ENCODE assay signal across 8 cellular contexts in genomic region chr12:108568653-108569154, GRCh38. TPM values are rescaled to one million over a fixed set of nuclear protein-coding genes. Genes with fewer than 3 reads are reported as not detected.
DNase-seq lines count a peak whose midpoint lies in the region; ATAC-seq and FAIRE-seq lines count a peak whose summit lies in the region.

No MANE protein-coding gene starts in this region.

- no peak for FAIRE-seq in frontal cortex (lab: Jason Lieb, UNC)

- H2AFZ ChIP-seq in GM23248 = no peak overlapping the region

- H3K4me1 Mint-ChIP-seq in activated CD8-positive, alpha-beta T cell treated with anti-CD3 and anti-CD28 coated beads, Interleukin-2, amount 10 ng/mL, durations not matched to agents 7 days and 5 days (ENCODE audit: low read depth) = peaks cover 81% of the 10 kb centered on the region

- peaks cover 42% of the 10 kb centered on the region for H3F3A ChIP-seq in GM23248 (ENCODE audit: insufficient read depth)

- H3K9me3 Mint-ChIP-seq in activated CD8-positive, alpha-beta T cell treated with anti-CD3 and anti-CD28 coated beads, Interleukin-2, amount 10 ng/mL, durations not matched to agents 7 days and 5 days (ENCODE audit: insufficient read depth) = no peaks in the 10 kb centered on the region

- H3K4me3 ChIP-seq in mucosa of rectum (ENCODE audit: low read length in 2 of 2) (no peak overlapping the region), GM23248 (no peak overlapping the region)

- H3K9me3 ChIP-seq in mucosa of rectum (ENCODE audit: control insufficient read depth in 2 of 2, low read length in 2 of 2) (no peaks in the 10 kb centered on the region), GM23248 (ENCODE audit: low read depth) (no peaks in the 10 kb centered on the region)

- CTCF ChIA-PET in activated CD8-positive, alpha-beta T cell treated with anti-CD3 and anti-CD28 coated beads, Interleukin-2, amount 10 ng/mL, durations not matched to agents 7 days and 5 days (lab: Charles Lee) = interaction anchor here (1.0 to 19.8 kb wide), 10 partner anchors 9 to 382 kb away, joined by 3 to 574 read pairs (median 5); partner anchors contain the start of gene SELPLG

- DNase-seq in activated gamma-delta T cell treated with Interleukin-2 at 50 U/mL for 16 hours (peak; percentile 54), activated gamma-delta T cell (lab: John Stamatoyannopoulos, UW) (no peak), GM23248 (no peak), frontal cortex (ENCODE audit: low spot score in 2 of 2) (no peak), globus pallidus (ENCODE audit: low spot score) (no peak)
- peak; percentile 89 for DNase-seq in activated CD8-positive, alpha-beta T cell treated with anti-CD3 and anti-CD28 coated beads, Interleukin-2, amount 10 ng/mL, durations not matched to agents 7 days and 5 days

- peaks cover 14% of the 10 kb centered on the region for H3K79me2 ChIP-seq in GM23248 (ENCODE audit: insufficient read depth)

- peaks cover 55% of the 10 kb centered on the region for H3K36me3 Mint-ChIP-seq in activated CD8-positive, alpha-beta T cell treated with anti-CD3 and anti-CD28 coated beads, Interleukin-2, amount 10 ng/mL, durations not matched to agents 7 days and 5 days (ENCODE audit: low read depth)

- no peaks in the 10 kb centered on the region for H3K27me3 Mint-ChIP-seq in activated CD8-positive, alpha-beta T cell treated with anti-CD3 and anti-CD28 coated beads, Interleukin-2, amount 10 ng/mL, durations not matched to agents 7 days and 5 days (ENCODE audit: low read depth)

- peak overlapping the region; percentile 70 for H3K4me3 Mint-ChIP-seq in activated CD8-positive, alpha-beta T cell treated with anti-CD3 and anti-CD28 coated beads, Interleukin-2, amount 10 ng/mL, durations not matched to agents 7 days and 5 days

- POLR2A ChIA-PET in activated CD8-positive, alpha-beta T cell treated with anti-CD3 and anti-CD28 coated beads, Interleukin-2, amount 10 ng/mL, durations not matched to agents 7 days and 5 days (lab: Charles Lee) = interaction anchor here (1.3 to 5.0 kb wide), 5 partner anchors 49 to 67 kb away, joined by 6 to 43 read pairs (median 8); partner anchors contain the start of gene SELPLG

- no peaks in the 10 kb centered on the region for H3K27me3 ChIP-seq in mucosa of rectum (ENCODE audit: control insufficient read depth in 2 of 2, insufficient read depth in 2 of 2, low read length in 2 of 2)
- no peaks in the 10 kb centered on the region for H3K27me3 ChIP-seq in GM23248 (replicated peaks; ENCODE audit: insufficient read depth)

- peaks cover 19 to 36% of the 10 kb centered on the region in 2 donors for H3K4me1 ChIP-seq in mucosa of rectum (ENCODE audit: control insufficient read depth in 2 of 2, insufficient read depth in 2 of 2, low read length in 2 of 2)
- peaks cover 25% of the 10 kb centered on the region for H3K4me1 ChIP-seq in GM23248 (ENCODE audit: insufficient read depth)

- ATAC-seq in HG03520 (IDR thresholded peaks at IDR 0.05; ENCODE audit: unreplicated experiment) = peak; percentile 75
- peak; percentile 97 for ATAC-seq in activated CD8-positive, alpha-beta T cell treated with anti-CD3 and anti-CD28 coated beads, Interleukin-2, amount 10 ng/mL, durations not matched to agents 7 days and 5 days

- peak overlapping the region; percentile 97 for H3K27ac Mint-ChIP-seq in activated CD8-positive, alpha-beta T cell treated with anti-CD3 and anti-CD28 coated beads, Interleukin-2, amount 10 ng/mL, durations not matched to agents 7 days and 5 days

- H3K36me3 ChIP-seq in mucosa of rectum (ENCODE audit: control insufficient read depth in 2 of 2, insufficient read depth in 2 of 2, low read length in 2 of 2) (peaks cover 45 to 51% of the 10 kb centered on the region in 2 donors), GM23248 (ENCODE audit: low read depth) (peaks cover 31% of the 10 kb centered on the region)

- H4K20me1 ChIP-seq in GM23248 (ENCODE audit: insufficient read depth) = no peaks in the 10 kb centered on the region

- H3K4me2 ChIP-seq in GM23248 (ENCODE audit: unreplicated experiment) = no peak overlapping the region

- WGBS in GM23248 (ENCODE audit: low coverage in 1 of 2, low lambda C conversion rate in 2 of 2, missing lambda C conversion rate in 2 of 2), 2 experiments = 76 to 78% methylated on average over 9 of the region's 9 CpGs

- H3K27ac ChIP-seq in mucosa of rectum (ENCODE audit: low read depth in 2 of 2, low read length in 2 of 2) (peak overlapping the region; percentile 74 to 76), GM23248 (no peak overlapping the region)

- no peak overlapping the region for H3K9ac ChIP-seq in mucosa of rectum (ENCODE audit: low read depth in 1 of 2, low read length in 2 of 2)
- no peak overlapping the region for H3K9ac ChIP-seq in GM23248

- in situ Hi-C loops in GM23248 (cut with MboI) = loop anchor here (10.0 kb wide), 2 partner anchors 236 to 526 kb away; partner anchors contain the start of genes ALKBH2 and UNG

- H3K9me2 ChIP-seq in GM23248 (ENCODE audit: insufficient read depth) = no peaks in the 10 kb centered on the region

RNA-seq across cellular contexts. Expression of gene ISCU, which starts 6.3 kb away (rescaled TPM):
- 10 to 100 TPM; 58.5 to 59.5 TPM for total RNA-seq in activated CD8-positive, alpha-beta T cell treated with anti-CD3 and anti-CD28 coated beads, Interleukin-2, amount 10 ng/mL, durations not matched to agents 7 days and 5 days
- 145 and 159 TPM in 2 replicates for total RNA-seq in GM23248 (2014; rRNA removed; shearing (Covaris generic))
- 237 and 240 TPM in 2 replicates for polyA plus RNA-seq in GM23248 (2016; fragmentation: Nextera tagmentation; extraction: Ambion mirVana)
- total RNA-seq in frontal cortex = 40.8 TPM

RNA-seq across cellular contexts. Expression of gene SART3, which starts 7.7 kb away (rescaled TPM):
- total RNA-seq in activated CD8-positive, alpha-beta T cell treated with anti-CD3 and anti-CD28 coated beads, Interleukin-2, amount 10 ng/mL, durations not matched to agents 7 days and 5 days = 10 to 100 TPM; 67.9 to 76.9 TPM
- 29.7 and 34.0 TPM in 2 replicates for total RNA-seq in GM23248 (2014; rRNA removed; shearing (Covaris generic))
- polyA plus RNA-seq in GM23248 (2016; fragmentation: Nextera tagmentation; extraction: Ambion mirVana) = 20.5 and 20.8 TPM in 2 replicates
- total RNA-seq in frontal cortex = 63.6 TPM

RNA-seq across cellular contexts. Expression of gene TMEM119, which starts 29.2 kb away (rescaled TPM):
- total RNA-seq in activated CD8-positive, alpha-beta T cell treated with anti-CD3 and anti-CD28 coated beads, Interleukin-2, amount 10 ng/mL, durations not matched to agents 7 days and 5 days = not detected
- 58.6 and 93.2 TPM in 2 replicates for total RNA-seq in GM23248 (2014; rRNA removed; shearing (Covaris generic))
- polyA plus RNA-seq in GM23248 (2016; fragmentation: Nextera tagmentation; extraction: Ambion mirVana) = 55.5 and 58.1 TPM in 2 replicates
- 0.82 TPM for total RNA-seq in frontal cortex

RNA-seq across cellular contexts. Expression of gene FICD, which starts 53.6 kb away (rescaled TPM):
- total RNA-seq in activated CD8-positive, alpha-beta T cell treated with anti-CD3 and anti-CD28 coated beads, Interleukin-2, amount 10 ng/mL, durations not matched to agents 7 days and 5 days = 1 to 10 TPM; 4.6 to 5.2 TPM
- total RNA-seq in GM23248 (2014; rRNA removed; shearing (Covaris generic)) = 8.6 and 9.4 TPM in 2 replicates
- 11.6 TPM in 2 replicates for polyA plus RNA-seq in GM23248 (2016; fragmentation: Nextera tagmentation; extraction: Ambion mirVana)
- 5.3 TPM for total RNA-seq in frontal cortex

Comparison
In these comparisons a context has a peak if more than half of its experiments do, and no peak if none do; other contexts are left out.
1. DNase-seq: peak in activated gamma-delta T cell treated with Interleukin-2 at 50 U/mL for 16 hours (single experiment) and activated CD8-positive, alpha-beta T cell treated with anti-CD3 and anti-CD28 coated beads, Interleukin-2, amount 10 ng/mL, durations not matched to agents 7 days and 5 days (single experiment); none in activated gamma-delta T cell (single experiment), GM23248 (single experiment), frontal cortex (0 of 2) and globus pallidus (single experiment).
2. RNA of gene TMEM119, which starts 29.2 kb away (total RNA-seq): 58.6 to 93.2 TPM in GM23248; 0.82 TPM in frontal cortex (single experiment) and not detected in activated CD8-positive, alpha-beta T cell treated with anti-CD3 and anti-CD28 coated beads, Interleukin-2, amount 10 ng/mL, durations not matched to agents 7 days and 5 days; every median in the first group is over 10 times any median in the second.